30 cellular contexts compared by ENCODE assay signal in the genomic region with DNA sequence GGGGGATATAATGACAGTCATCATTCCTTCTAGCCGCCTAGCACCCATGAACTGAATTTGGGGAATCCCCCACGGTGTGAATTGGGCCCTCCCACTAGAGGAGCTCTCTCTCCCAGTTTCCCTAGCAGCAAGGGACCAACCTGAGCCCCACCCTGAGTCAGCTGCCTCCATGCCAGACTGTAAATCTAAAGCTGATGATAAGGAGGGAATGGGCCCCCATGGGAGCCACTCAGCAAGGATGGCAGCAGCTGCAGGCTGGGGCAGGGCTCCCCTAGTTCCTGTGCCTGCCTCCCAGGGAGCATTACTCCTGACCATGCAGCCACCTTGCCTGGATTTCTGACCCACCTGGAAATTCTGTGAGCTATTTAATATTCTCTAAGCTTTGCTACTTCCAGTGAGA.
"Had no signal": no experiment of that assay in that cellular context is flagged by ENCODE, and none has a peak within 500 bp of the region (broad histone marks: within the 10 kb centered on the region; RNA-seq: fewer than 3 reads in every experiment).

No MANE protein-coding gene starts in this region.

- H3K4me1 Mint-ChIP-seq: memory B cell; mesothelial cell of epicardium; naive B cell; neural progenitor cell; stimulated activated naive CD8-positive, alpha-beta T cell treated with anti-CD3 and anti-CD28 coated beads, Interleukin-15, amount 100 ng/mL, for 72 hours had no signal

- H3K4me1 ChIP-seq: esophagus squamous epithelium, heart left ventricle, left ventricle myocardium inferior, lower lobe of right lung, neural progenitor cell, parathyroid adenoma, psoas muscle, right lobe of liver, suprapubic skin, vagina had no signal

- H3K4me3 ChIP-seq: esophagus squamous epithelium, heart left ventricle, hepatocyte, left ventricle myocardium inferior, lower lobe of right lung, mucosa of descending colon, neural progenitor cell, psoas muscle, right lobe of liver, suprapubic skin, vagina had no signal

- H3K27ac ChIP-seq: esophagus squamous epithelium, heart left ventricle, hepatocyte, left ventricle myocardium inferior, lower lobe of right lung, neural progenitor cell, parathyroid adenoma, psoas muscle, right lobe of liver, suprapubic skin, vagina had no signal

- H3K79me2 ChIP-seq: hepatocyte, parathyroid adenoma had no signal

- H3K4me2 ChIP-seq: hepatocyte, neural progenitor cell had no signal

- H3K9me3 ChIP-seq: esophagus squamous epithelium, lower lobe of right lung, mucosa of descending colon, psoas muscle, right lobe of liver, suprapubic skin, vagina had no signal

- DNase-seq: cerebellar nuclear complex; cortex of kidney; effector memory CD8-positive, alpha-beta T cell; erythroblast; esophagus squamous epithelium; heart left ventricle; kidney glomerular epithelial cell; left colon; left ventricle myocardium inferior; lower lobe of right lung; mucosa of descending colon; naive B cell; psoas muscle; retina; right lobe of liver; small intestine; stimulated activated CD4-positive, alpha-beta T cell treated with anti-CD3 and anti-CD28 coated beads, Interleukin-1b, Interleukin-23, amount 100 ng/mL, for 48 hours; stimulated activated CD4-positive, alpha-beta T cell treated with anti-CD3 and anti-CD28 coated beads, Interleukin-4, amount 100 ng/mL, for 1 hour; stimulated activated CD8-positive, alpha-beta memory T cell treated with anti-CD3 and anti-CD28 coated beads, Interleukin-4, amount 100 ng/mL, for 48 hours; stimulated activated naive CD4-positive, alpha-beta T cell; stimulated activated naive CD8-positive, alpha-beta T cell treated with anti-CD3 and anti-CD28 coated beads, Interleukin-15, amount 100 ng/mL, for 72 hours; trophoblast cell had no signal

- H3K36me3 ChIP-seq: esophagus squamous epithelium, heart left ventricle, left ventricle myocardium inferior, lower lobe of right lung, neural progenitor cell, right lobe of liver, suprapubic skin, vagina had no signal

- H3K27ac Mint-ChIP-seq: effector memory CD8-positive, alpha-beta T cell; memory B cell; mesothelial cell of epicardium; naive B cell; natural killer cell treated with Interleukin-12 subunit alpha and Interleukin-12 subunit beta and Interleukin-15 and Interleukin-18, amount 100 ng/mL, for 72 hours; neural progenitor cell; stimulated activated naive CD8-positive, alpha-beta T cell treated with anti-CD3 and anti-CD28 coated beads, Interleukin-15, amount 100 ng/mL, for 72 hours had no signal

- H3K9me3 Mint-ChIP-seq: effector memory CD8-positive, alpha-beta T cell; natural killer cell treated with Interleukin-12 subunit alpha and Interleukin-12 subunit beta and Interleukin-15 and Interleukin-18, amount 100 ng/mL, for 72 hours had no signal

- H3K27me3 ChIP-seq: heart left ventricle, hepatocyte, neural progenitor cell, suprapubic skin, vagina had no signal

- H2AFZ ChIP-seq: hepatocyte, neural progenitor cell, parathyroid adenoma had no signal

- H3K36me3 Mint-ChIP-seq: memory B cell; mesothelial cell of epicardium; naive B cell; natural killer cell treated with Interleukin-12 subunit alpha and Interleukin-12 subunit beta and Interleukin-15 and Interleukin-18, amount 100 ng/mL, for 72 hours had no signal

- H3K9ac ChIP-seq: neural progenitor cell, parathyroid adenoma had no signal

- H3K4me3 Mint-ChIP-seq: effector memory CD8-positive, alpha-beta T cell; memory B cell; mesothelial cell of epicardium; naive B cell; natural killer cell treated with Interleukin-12 subunit alpha and Interleukin-12 subunit beta and Interleukin-15 and Interleukin-18, amount 100 ng/mL, for 72 hours; neural progenitor cell; stimulated activated naive CD8-positive, alpha-beta T cell treated with anti-CD3 and anti-CD28 coated beads, Interleukin-15, amount 100 ng/mL, for 72 hours had no signal
